ENCODE assay signal across 19 cellular contexts in the genomic region with DNA sequence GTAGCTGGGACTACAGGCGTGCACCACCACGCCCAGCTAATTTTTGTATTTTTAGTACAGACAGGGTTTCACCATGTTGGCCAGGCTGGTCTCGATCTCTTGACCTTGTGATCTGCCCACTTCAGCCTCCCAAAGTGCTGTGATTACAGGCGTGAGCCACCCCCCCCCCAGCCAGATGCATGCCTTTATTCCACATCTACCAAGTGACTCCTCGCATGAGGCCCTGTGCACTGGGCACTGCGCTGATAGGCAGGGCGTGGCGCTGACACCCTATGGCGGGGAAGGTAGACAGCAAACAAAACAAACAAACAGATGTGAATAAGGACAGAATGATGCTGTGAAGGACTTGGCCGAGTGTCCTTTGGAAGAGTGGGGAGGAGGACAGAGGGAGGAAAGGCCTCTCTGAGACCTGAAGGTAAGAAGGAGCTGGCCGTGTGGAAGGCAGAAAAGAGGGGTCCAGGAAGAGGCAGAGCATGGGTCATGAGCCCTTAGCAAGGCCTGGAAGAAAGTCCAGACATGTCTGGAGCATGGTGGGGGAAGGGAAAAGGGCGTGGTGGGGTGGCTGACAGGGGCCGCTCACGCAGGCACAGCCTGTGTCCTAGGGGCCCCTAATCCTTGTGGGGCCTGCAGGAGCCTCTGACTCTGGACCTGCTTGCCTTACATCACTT. TPM values are rescaled to one million over a fixed set of nuclear protein-coding genes. Genes with fewer than 3 reads are reported as not detected.
DNase-seq lines count a peak whose midpoint lies in the region; ATAC-seq, FAIRE-seq and TF ChIP-seq lines count a peak whose summit lies in the region.
"Had no signal": no experiment of that assay in that cellular context is flagged by ENCODE, and none has a peak within 500 bp of the region (broad histone marks: within the 10 kb centered on the region; RNA-seq: fewer than 3 reads in every experiment).

No MANE protein-coding gene starts in this region.

- H3K36me3 ChIP-seq in heart right ventricle (no peaks in the 10 kb centered on the region), small intestine (ENCODE audit: control insufficient read depth in 2 of 2, insufficient read depth in 2 of 2, low read length in 2 of 2) (no peaks in the 10 kb centered on the region), upper lobe of right lung (no peaks in the 10 kb centered on the region)
- H3K36me3 ChIP-seq: BLaER1 treated with 17β-estradiol and CSF1 and Interleukin-3, amounts not matched to agents 10 nM and 100 nM had no signal

- WGBS in heart right ventricle, 2 donors = 85 to 88% methylated on average over 14 of the region's 14 CpGs
- WGBS in small intestine, 3 donors = 73 to 81% (median 76%) methylated on average over 14 of the region's 14 CpGs

- no peak overlapping the region for H3K4me3 Mint-ChIP-seq in mesothelial cell of epicardium
- H3K4me3 Mint-ChIP-seq: B cell; CD8-positive, alpha-beta T cell; HFFc6 had no signal

- H3K9me3 Mint-ChIP-seq in mesothelial cell of epicardium = no peaks in the 10 kb centered on the region
- H3K9me3 Mint-ChIP-seq: CD8-positive, alpha-beta T cell; HFFc6 had no signal

- H3K36me3 Mint-ChIP-seq in mesothelial cell of epicardium = no peaks in the 10 kb centered on the region
- H3K36me3 Mint-ChIP-seq: CD8-positive, alpha-beta T cell had no signal

- H3K9me3 ChIP-seq in heart right ventricle = no peaks in the 10 kb centered on the region
- no peaks in the 10 kb centered on the region for H3K9me3 ChIP-seq in small intestine (ENCODE audit: control insufficient read depth, low read depth)
- H3K9me3 ChIP-seq in upper lobe of right lung = no peaks in the 10 kb centered on the region
- H3K9me3 ChIP-seq: BLaER1 treated with 17β-estradiol and CSF1 and Interleukin-3, amounts not matched to agents 10 nM and 100 nM had no signal

- H3K4me1 ChIP-seq in heart right ventricle = no peaks in the 10 kb centered on the region
- H3K4me1 ChIP-seq in small intestine (ENCODE audit: control insufficient read depth in 2 of 2, insufficient read depth in 1 of 2, low read depth in 1 of 2, low read length in 1 of 2) = no peaks in the 10 kb centered on the region
- no peaks in the 10 kb centered on the region for H3K4me1 ChIP-seq in upper lobe of right lung
- H3K4me1 ChIP-seq: BLaER1 treated with 17β-estradiol and CSF1 and Interleukin-3, amounts not matched to agents 10 nM and 100 nM had no signal

- no peak for ATAC-seq in heart right ventricle
- ATAC-seq in upper lobe of right lung = no peak
- no peak for ATAC-seq in HG03039 (IDR thresholded peaks at IDR 0.05; ENCODE audit: unreplicated experiment)
- ATAC-seq: CD8-positive, alpha-beta T cell; HCT116 had no signal

- H3K27me3 ChIP-seq in heart right ventricle = peaks cover 0 to 11% (median 0%) of the 10 kb centered on the region in 7 donors
- no peaks in the 10 kb centered on the region for H3K27me3 ChIP-seq in small intestine (ENCODE audit: control insufficient read depth in 2 of 2, insufficient read depth in 2 of 2, low read length in 2 of 2)
- no peaks in the 10 kb centered on the region for H3K27me3 ChIP-seq in upper lobe of right lung
- H3K27me3 ChIP-seq: BLaER1 treated with 17β-estradiol and CSF1 and Interleukin-3, amounts not matched to agents 10 nM and 100 nM had no signal

- H3K27ac ChIP-seq in heart right ventricle (no peak overlapping the region), small intestine (ENCODE audit: low read depth in 1 of 2, low read length in 1 of 2) (no peak overlapping the region), upper lobe of right lung (no peak overlapping the region)
- H3K27ac ChIP-seq: BLaER1 treated with 17β-estradiol and CSF1 and Interleukin-3, amounts not matched to agents 10 nM and 100 nM had no signal

- peak; percentile 54 for DNase-seq in cardiac septum (ENCODE audit: low spot score)
- DNase-seq in heart right ventricle = no peak
- peak; percentile 80 for DNase-seq in mesenteric fat pad (ENCODE audit: low spot score)
- DNase-seq in small intestine = peak; percentile 8
- peak; percentile 55 for DNase-seq in upper lobe of right lung
- DNase-seq in mesothelial cell of epicardium (ENCODE audit: low spot score in 2 of 2, unreplicated experiment in 2 of 2) = no peak
- DNase-seq in 8988T = no peak
- DNase-seq: Calu3, DMS79 treated with DMSO at 0.1 percent for 48 hours, GF-D8, GOT3, H7, HFFc6 had no signal

- FAIRE-seq in small intestine (lab: Jason Lieb, UNC) = no peak
- FAIRE-seq: HTR-8/SVneo had no signal

- peaks cover 2% of the 10 kb centered on the region for H3K4me1 Mint-ChIP-seq in mesothelial cell of epicardium
- H3K4me1 Mint-ChIP-seq: B cell had no signal

- H3K27ac Mint-ChIP-seq in mesothelial cell of epicardium = no peak overlapping the region
- H3K27ac Mint-ChIP-seq: B cell; CD8-positive, alpha-beta T cell; HFFc6 had no signal

- no peak overlapping the region for H3K4me3 ChIP-seq in heart right ventricle
- no peak overlapping the region for H3K4me3 ChIP-seq in small intestine (ENCODE audit: low read depth in 1 of 2, low read length in 2 of 2)
- no peak overlapping the region for H3K4me3 ChIP-seq in upper lobe of right lung
- H3K4me3 ChIP-seq: BLaER1 treated with 17β-estradiol and CSF1 and Interleukin-3, amounts not matched to agents 10 nM and 100 nM had no signal

- TF ChIP-seq CTCF in heart right ventricle (IDR thresholded peaks at IDR 0.05) (no peak), upper lobe of right lung (IDR thresholded peaks at IDR 0.05) (no peak), mesothelial cell of epicardium (IDR thresholded peaks at IDR 0.05; ENCODE audit: unreplicated experiment) (no peak)

- peaks cover 3% of the 10 kb centered on the region for H3K27me3 Mint-ChIP-seq in mesothelial cell of epicardium (ENCODE audit: low read depth)

- intact Hi-C loops in cardiac septum (cut with DNase I) (no loop called here), heart right ventricle (cut with DNase I) (loop anchor here in 6 of 10 donors (5.0 to 10.0 kb wide), 2 partner anchors 235 to 237 kb away; no protein-coding TSS in a partner anchor), upper lobe of right lung (cut with DNase I) (no loop called here)

RNA-seq across cellular contexts. Expression of gene CACUL1, which starts 47.5 kb away (rescaled TPM):
- total RNA-seq in cardiac septum (31.6 TPM), heart right ventricle (10 to 100 TPM; 19.5 to 32.6 (median 25.2) TPM), mesenteric fat pad (54.8 TPM), upper lobe of right lung (47.7 TPM), mesothelial cell of epicardium (63.7 to 65.0 TPM (median 63.9 TPM) in 3 replicates)
- polyA plus RNA-seq in heart right ventricle (1 to 10 TPM; 4.9 to 7.3 TPM), small intestine (1 to 10 TPM; 3.5 to 7.7 (median 5.8) TPM)

Comparison
In these comparisons a context has a peak if more than half of its experiments do, and no peak if none do; other contexts are left out.
1. DNase-seq: peak in cardiac septum (single experiment), mesenteric fat pad (single experiment), small intestine (single experiment) and upper lobe of right lung (single experiment); none in heart right ventricle (0 of 2), mesothelial cell of epicardium (0 of 2) and 8988T (single experiment).
2. intact Hi-C loops: an anchor here in heart right ventricle (5.0 to 10.0 kb wide); none called in cardiac septum and upper lobe of right lung.